Comparison of ENCODE assay signal across 14 cellular contexts in the genomic region with DNA sequence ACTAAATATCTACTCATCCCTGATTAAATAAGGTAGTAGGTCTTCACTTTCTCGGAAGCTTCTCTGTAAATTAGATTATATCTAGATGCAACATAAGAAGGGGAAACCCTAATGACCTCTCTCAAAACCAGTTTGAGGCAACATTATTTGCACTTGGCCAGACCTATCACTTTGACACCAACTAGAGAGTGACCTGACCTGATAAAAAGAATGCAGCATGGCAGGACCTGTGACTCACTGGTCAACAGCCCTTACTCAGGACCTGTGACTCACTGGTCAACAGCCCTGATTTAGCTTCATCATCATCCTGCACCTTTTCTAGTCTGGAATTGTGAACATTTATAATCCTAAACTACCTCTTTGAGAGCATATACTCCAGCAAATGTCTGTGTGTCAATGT.
DNase-seq lines count a peak whose midpoint lies in the region; ATAC-seq and TF ChIP-seq lines count a peak whose summit lies in the region.
"Had no signal": no experiment of that assay in that cellular context is flagged by ENCODE, and none has a peak within 500 bp of the region (broad histone marks: within the 10 kb centered on the region; RNA-seq: fewer than 3 reads in every experiment).

No MANE protein-coding gene starts in this region.

- no peaks in the 10 kb centered on the region for H3K9me3 ChIP-seq in breast epithelium
- H3K9me3 ChIP-seq in hepatocyte (ENCODE audit: low read depth), result no peaks in the 10 kb centered on the region
- no peaks in the 10 kb centered on the region for H3K9me3 ChIP-seq in colonic mucosa
- H3K9me3 ChIP-seq: right atrium auricular region had no signal

- H3K27me3 Mint-ChIP-seq in MCF 10A (ENCODE audit: insufficient read depth, unreplicated experiment), result no peaks in the 10 kb centered on the region
- H3K27me3 Mint-ChIP-seq: activated naive CD8-positive, alpha-beta T cell treated with anti-CD3 and anti-CD28 coated beads, Interleukin-2, amount 50 U/mL, for 24 hours; effector memory CD8-positive, alpha-beta T cell had no signal

- H3K4me3 Mint-ChIP-seq in MCF 10A (ENCODE audit: unreplicated experiment), result no peak overlapping the region
- H3K4me3 Mint-ChIP-seq: activated naive CD8-positive, alpha-beta T cell treated with anti-CD3 and anti-CD28 coated beads, Interleukin-2, amount 50 U/mL, for 24 hours; effector memory CD8-positive, alpha-beta T cell had no signal

- TF ChIP-seq CTCF in MCF 10A (IDR thresholded peaks at IDR 0.05; ENCODE audit: unreplicated experiment) (no peak), breast epithelium (IDR thresholded peaks at IDR 0.05) (no peak), hepatocyte (IDR thresholded peaks at IDR 0.05; ENCODE audit: poor library complexity) (no peak), colonic mucosa (IDR thresholded peaks at IDR 0.05) (no peak)

- intact Hi-C loops in MCF 10A (cut with micrococcal nuclease), result no loop called here
- intact Hi-C loops in breast epithelium (cut with DNase I; ENCODE audit: low total_unique reads), result no loop called here
- intact Hi-C loops in colonic mucosa (cut with DNase I), result no loop called here

- H3K27ac ChIP-seq in breast epithelium, result no peak overlapping the region
- peak overlapping the region; percentile 57 for H3K27ac ChIP-seq in hepatocyte
- H3K27ac ChIP-seq in colonic mucosa, result no peak overlapping the region
- H3K27ac ChIP-seq: right atrium auricular region, SJSA1 had no signal

- H3K79me2 ChIP-seq in hepatocyte, result no peaks in the 10 kb centered on the region

- no peak overlapping the region for H3K4me2 ChIP-seq in hepatocyte

- CTCF ChIA-PET in MCF 10A (lab: Yijun Ruan, JAX), result no interaction called here

- no peaks in the 10 kb centered on the region for H3K36me3 ChIP-seq in breast epithelium
- H3K36me3 ChIP-seq in hepatocyte (replicated peaks; ENCODE audit: insufficient read depth, low read depth), result no peaks in the 10 kb centered on the region
- no peaks in the 10 kb centered on the region for H3K36me3 ChIP-seq in colonic mucosa
- H3K36me3 ChIP-seq: right atrium auricular region, SJSA1 had no signal

- POLR2A ChIA-PET in MCF 10A (lab: Yijun Ruan, JAX), result no interaction called here

- no peaks in the 10 kb centered on the region for H3K9me3 Mint-ChIP-seq in MCF 10A (ENCODE audit: unreplicated experiment)
- H3K9me3 Mint-ChIP-seq: activated naive CD8-positive, alpha-beta T cell treated with anti-CD3 and anti-CD28 coated beads, Interleukin-2, amount 50 U/mL, for 24 hours had no signal

- no peak overlapping the region for H2AFZ ChIP-seq in hepatocyte

- no peak for ATAC-seq in GM18870 (IDR thresholded peaks at IDR 0.05; ENCODE audit: unreplicated experiment)
- ATAC-seq: activated naive CD8-positive, alpha-beta T cell treated with anti-CD3 and anti-CD28 coated beads, Interleukin-2, amount 50 U/mL, for 24 hours; effector memory CD8-positive, alpha-beta T cell had no signal

- WGBS in hepatocyte (ENCODE audit: low lambda C conversion rate, missing lambda C conversion rate), result 55% methylated on average over 1 of the region's 1 CpG

- H3K27ac Mint-ChIP-seq in MCF 10A (ENCODE audit: low read depth, unreplicated experiment), result no peak overlapping the region
- H3K27ac Mint-ChIP-seq: activated naive CD8-positive, alpha-beta T cell treated with anti-CD3 and anti-CD28 coated beads, Interleukin-2, amount 50 U/mL, for 24 hours; effector memory CD8-positive, alpha-beta T cell had no signal

- no peaks in the 10 kb centered on the region for H3K9me2 ChIP-seq in hepatocyte (replicated peaks; ENCODE audit: insufficient read depth)

- H3K4me3 ChIP-seq in breast epithelium (no peak overlapping the region), hepatocyte (no peak overlapping the region), colonic mucosa (no peak overlapping the region)
- H3K4me3 ChIP-seq: right atrium auricular region, SJSA1 had no signal

- H3K27me3 ChIP-seq in breast epithelium, result no peaks in the 10 kb centered on the region
- H3K27me3 ChIP-seq in hepatocyte, result no peaks in the 10 kb centered on the region
- H3K27me3 ChIP-seq in colonic mucosa, result no peaks in the 10 kb centered on the region
- H3K27me3 ChIP-seq: right atrium auricular region, SJSA1 had no signal

- TF ChIP-seq POLR2A in breast epithelium (IDR thresholded peaks at IDR 0.05), result no peak

- H3K4me1 Mint-ChIP-seq in MCF 10A (ENCODE audit: insufficient read depth, unreplicated experiment), result peaks cover 16% of the 10 kb centered on the region
- H3K4me1 Mint-ChIP-seq: activated naive CD8-positive, alpha-beta T cell treated with anti-CD3 and anti-CD28 coated beads, Interleukin-2, amount 50 U/mL, for 24 hours had no signal

- H3K4me1 ChIP-seq in breast epithelium, result no peaks in the 10 kb centered on the region
- H3K4me1 ChIP-seq in hepatocyte (ENCODE audit: insufficient read depth), result peaks cover 9% of the 10 kb centered on the region
- H3K4me1 ChIP-seq in colonic mucosa, result no peaks in the 10 kb centered on the region
- H3K4me1 ChIP-seq: right atrium auricular region, SJSA1 had no signal

- no TSS peak for BruUV-seq in MCF 10A (replicated peaks; lab: Mats Ljungman, UMichigan)

- H3K36me3 Mint-ChIP-seq in MCF 10A (ENCODE audit: insufficient read depth, unreplicated experiment), result no peaks in the 10 kb centered on the region

- peak; percentile 35 for DNase-seq in MCF 10A (ENCODE audit: unreplicated experiment)
- DNase-seq in breast epithelium (ENCODE audit: low spot score in 2 of 2), result no peak
- DNase-seq in amniotic epithelial cell (ENCODE audit: low read depth), result peak; percentile 52
- peak; percentile 30 for DNase-seq in hepatocyte (ENCODE audit: low spot score)
- no peak for DNase-seq in colonic mucosa
- DNase-seq in T-helper 1 cell, result no peak
- DNase-seq in GM19240 (ENCODE audit: insufficient read length, low spot score), result no peak
- DNase-seq: 8988T; activated CD4-positive, CD25-positive, alpha-beta regulatory T cell; activated naive CD8-positive, alpha-beta T cell treated with anti-CD3 and anti-CD28 coated beads, Interleukin-2, amount 50 U/mL, for 24 hours; effector memory CD8-positive, alpha-beta T cell had no signal

- H3K9ac ChIP-seq in colonic mucosa (ENCODE audit: low read depth in 2 of 2, low read length in 2 of 2), result no peak overlapping the region

- no peaks in the 10 kb centered on the region for H4K20me1 ChIP-seq in hepatocyte (ENCODE audit: insufficient read depth, poor library complexity, severe bottlenecking)

Comparison
In these comparisons a context has a peak if more than half of its experiments do, and no peak if none do; other contexts are left out.
1. DNase-seq: peak in MCF 10A (single experiment), amniotic epithelial cell (single experiment) and hepatocyte (single experiment); none in breast epithelium (0 of 2), colonic mucosa (single experiment), T-helper 1 cell (0 of 5) and GM19240 (single experiment).